Comparison of ENCODE assay signal across 31 cellular contexts in the genomic region with DNA sequence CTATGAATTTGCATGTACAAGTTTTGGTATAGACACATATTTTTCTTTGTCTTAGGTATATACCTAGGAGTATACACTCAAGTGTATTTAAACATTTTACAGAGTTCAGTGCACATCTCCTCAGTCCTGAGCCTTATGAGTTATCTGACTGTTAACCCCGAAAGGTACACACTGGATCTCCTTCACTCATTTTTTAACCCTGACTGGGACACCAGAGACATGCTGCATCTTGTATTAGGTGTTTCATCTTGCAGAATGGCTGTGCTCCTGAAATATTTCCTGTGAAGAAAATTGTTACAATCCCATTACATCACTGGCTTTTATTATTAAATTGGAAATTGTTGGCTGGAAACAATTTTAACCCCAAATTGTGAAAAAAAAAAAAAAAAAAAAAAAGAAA. TPM values are rescaled to one million over a fixed set of nuclear protein-coding genes. Genes with fewer than 3 reads are reported as not detected.
"Had no signal": no experiment of that assay in that cellular context is flagged by ENCODE, and none has a peak within 500 bp of the region (broad histone marks: within the 10 kb centered on the region; RNA-seq: fewer than 3 reads in every experiment).

No MANE protein-coding gene starts in this region.

- H3K4me3 ChIP-seq: gastrocnemius medialis, hepatocyte, right lobe of liver, skin epidermis, thyroid gland, upper lobe of right lung had no signal

- H3K36me3 Mint-ChIP-seq: activated CD4-positive, alpha-beta memory T cell treated with anti-CD3 and anti-CD28 coated beads for 36 hours; activated naive CD4-positive, alpha-beta T cell treated with anti-CD3 and anti-CD28 coated beads, Interleukin-2, amount 10 ng/mL, durations not matched to agents 7 days and 5 days; activated naive CD8-positive, alpha-beta T cell treated with anti-CD3 and anti-CD28 coated beads, Interleukin-2, amount 10 ng/mL, durations not matched to agents 7 days and 5 days; naive thymus-derived CD4-positive, alpha-beta T cell; stimulated activated effector memory CD8-positive, alpha-beta T cell treated with anti-CD3 and anti-CD28 coated beads, Interleukin-12 subunit alpha, Interleukin-12 subunit beta, amount 100 ng/mL, for 72 hours had no signal

- H3K27me3 Mint-ChIP-seq: activated CD4-positive, alpha-beta memory T cell treated with anti-CD3 and anti-CD28 coated beads for 36 hours; activated T-cell treated with anti-CD3 and anti-CD28 coated beads, Interleukin-2, amount 50 U/mL, for 24 hours; stimulated activated naive CD8-positive, alpha-beta T cell treated with anti-CD3 and anti-CD28 coated beads, Interleukin-15, Interleukin-2, amounts not matched to agents 100 ng/mL and 50 ng/mL, for 24 hours had no signal

- H3K4me1 Mint-ChIP-seq: activated naive CD8-positive, alpha-beta T cell treated with anti-CD3 and anti-CD28 coated beads, Interleukin-2, amount 10 ng/mL, durations not matched to agents 7 days and 5 days; stimulated activated effector memory CD8-positive, alpha-beta T cell treated with anti-CD3 and anti-CD28 coated beads, Interleukin-12 subunit alpha, Interleukin-12 subunit beta, amount 100 ng/mL, for 72 hours had no signal

- H3K36me3 ChIP-seq: brain microvascular endothelial cell, gastrocnemius medialis, right lobe of liver, thyroid gland, upper lobe of right lung had no signal

- ATAC-seq: effector memory CD8-positive, alpha-beta T cell; esophagus mucosa; gastrocnemius medialis; left colon; naive thymus-derived CD4-positive, alpha-beta T cell; right lobe of liver; stimulated activated effector memory CD8-positive, alpha-beta T cell treated with anti-CD3 and anti-CD28 coated beads, Interleukin-12 subunit alpha, Interleukin-12 subunit beta, amount 100 ng/mL, for 72 hours; upper lobe of right lung had no signal

- H3K27ac Mint-ChIP-seq: activated CD4-positive, alpha-beta memory T cell treated with anti-CD3 and anti-CD28 coated beads for 36 hours; activated CD4-positive, alpha-beta T cell treated with anti-CD3 and anti-CD28 coated beads, Interleukin-2, amount 10 ng/mL, durations not matched to agents 24 days and 14 days; activated naive CD4-positive, alpha-beta T cell treated with anti-CD3 and anti-CD28 coated beads, Interleukin-2, amount 10 ng/mL, durations not matched to agents 7 days and 5 days; activated naive CD8-positive, alpha-beta T cell treated with anti-CD3 and anti-CD28 coated beads, Interleukin-2, amount 10 ng/mL, durations not matched to agents 7 days and 5 days; activated T-cell treated with anti-CD3 and anti-CD28 coated beads, Interleukin-2, amount 50 U/mL, for 24 hours; effector memory CD8-positive, alpha-beta T cell; mesothelial cell of epicardium; naive thymus-derived CD4-positive, alpha-beta T cell; stimulated activated effector memory CD8-positive, alpha-beta T cell treated with anti-CD3 and anti-CD28 coated beads, Interleukin-12 subunit alpha, Interleukin-12 subunit beta, amount 100 ng/mL, for 72 hours; stimulated activated naive CD8-positive, alpha-beta T cell treated with anti-CD3 and anti-CD28 coated beads, Interleukin-15, Interleukin-2, amounts not matched to agents 100 ng/mL and 50 ng/mL, for 24 hours had no signal

- H3K9me3 Mint-ChIP-seq: activated CD4-positive, alpha-beta T cell treated with anti-CD3 and anti-CD28 coated beads, Interleukin-2, amount 10 ng/mL, durations not matched to agents 24 days and 14 days; activated naive CD8-positive, alpha-beta T cell treated with anti-CD3 and anti-CD28 coated beads, Interleukin-2, amount 10 ng/mL, durations not matched to agents 7 days and 5 days; activated T-cell treated with anti-CD3 and anti-CD28 coated beads, Interleukin-2, amount 50 U/mL, for 24 hours had no signal

- DNase-seq: activated CD4-positive, alpha-beta memory T cell treated with anti-CD3 and anti-CD28 coated beads for 36 hours; activated CD4-positive, alpha-beta T cell treated with anti-CD3 and anti-CD28 coated beads, Interleukin-2, amount 10 ng/mL, durations not matched to agents 24 days and 14 days; activated CD4-positive, CD25-positive, alpha-beta regulatory T cell treated with anti-CD3 and anti-CD28 coated beads, Interleukin-2, amount 50 U/mL, for 72 hours; activated CD8-positive, alpha-beta memory T cell treated with anti-CD3 and anti-CD28 coated beads, Interleukin-2, amount 50 U/mL, for 4 hours; activated gamma-delta T cell; activated naive CD4-positive, alpha-beta T cell treated with anti-CD3 and anti-CD28 coated beads, Interleukin-2, amount 10 ng/mL, durations not matched to agents 7 days and 5 days; activated naive CD8-positive, alpha-beta T cell treated with anti-CD3 and anti-CD28 coated beads, Interleukin-2, amount 10 ng/mL, durations not matched to agents 7 days and 5 days; activated T-cell treated with anti-CD3 and anti-CD28 coated beads, Interleukin-2, amount 50 U/mL, for 24 hours; brain microvascular endothelial cell; caudate nucleus; cortex of kidney; effector memory CD8-positive, alpha-beta T cell; gastrocnemius medialis; kidney; left colon; naive thymus-derived CD4-positive, alpha-beta T cell; occipital lobe; posterior cingulate gyrus; right lobe of liver; stimulated activated CD4-positive, alpha-beta T cell treated with anti-CD3 and anti-CD28 coated beads, Interleukin-12 subunit alpha, Interleukin-12 subunit beta, amount 100 ng/mL, for 4 hours; stimulated activated CD4-positive, alpha-beta T cell treated with anti-CD3 and anti-CD28 coated beads, Interleukin-4, amount 100 ng/mL, for 24 hours; T-helper 2 cell; thyroid gland; upper lobe of right lung had no signal

- H3K4me2 ChIP-seq: hepatocyte had no signal

- H3K27me3 ChIP-seq: brain microvascular endothelial cell, gastrocnemius medialis, hepatocyte, right lobe of liver, thyroid gland, upper lobe of right lung had no signal

- H2AFZ ChIP-seq: hepatocyte had no signal

- H3K27ac ChIP-seq: brain microvascular endothelial cell, gastrocnemius medialis, hepatocyte, right lobe of liver, skin epidermis, thyroid gland, upper lobe of right lung had no signal

- H3K4me3 Mint-ChIP-seq: activated CD4-positive, alpha-beta memory T cell treated with anti-CD3 and anti-CD28 coated beads for 36 hours; activated CD4-positive, alpha-beta T cell treated with anti-CD3 and anti-CD28 coated beads, Interleukin-2, amount 10 ng/mL, durations not matched to agents 24 days and 14 days; activated naive CD4-positive, alpha-beta T cell treated with anti-CD3 and anti-CD28 coated beads, Interleukin-2, amount 10 ng/mL, durations not matched to agents 7 days and 5 days; activated naive CD8-positive, alpha-beta T cell treated with anti-CD3 and anti-CD28 coated beads, Interleukin-2, amount 10 ng/mL, durations not matched to agents 7 days and 5 days; activated T-cell treated with anti-CD3 and anti-CD28 coated beads, Interleukin-2, amount 50 U/mL, for 24 hours; effector memory CD8-positive, alpha-beta T cell; mesothelial cell of epicardium; naive thymus-derived CD4-positive, alpha-beta T cell; neural crest cell; stimulated activated effector memory CD8-positive, alpha-beta T cell treated with anti-CD3 and anti-CD28 coated beads, Interleukin-12 subunit alpha, Interleukin-12 subunit beta, amount 100 ng/mL, for 72 hours; stimulated activated naive CD8-positive, alpha-beta T cell treated with anti-CD3 and anti-CD28 coated beads, Interleukin-15, Interleukin-2, amounts not matched to agents 100 ng/mL and 50 ng/mL, for 24 hours had no signal

- H3K9me3 ChIP-seq: gastrocnemius medialis, right lobe of liver, thyroid gland, upper lobe of right lung had no signal

RNA-seq across cellular contexts. Expression of a gene that starts 15.3 kb away (rescaled TPM):
- total RNA-seq: activated CD4-positive, alpha-beta T cell treated with anti-CD3 and anti-CD28 coated beads, Interleukin-2, amount 10 ng/mL, durations not matched to agents 24 days and 14 days had no signal
